30 cellular contexts compared by ENCODE assay signal in genomic region chr17:59069856-59070255, GRCh38.
"Had no signal": no experiment of that assay in that cellular context is flagged by ENCODE, and none has a peak within 500 bp of the region (broad histone marks: within the 10 kb centered on the region; RNA-seq: fewer than 3 reads in every experiment).

No MANE protein-coding gene starts in this region.

- H3K9me3 ChIP-seq: ascending aorta had no signal

- FAIRE-seq: bronchial epithelial cell, TTC549 had no signal

- H3K27ac ChIP-seq: ascending aorta, cardiac muscle cell, VCaP had no signal

- ATAC-seq: activated CD8-positive, alpha-beta T cell treated with anti-CD3 and anti-CD28 coated beads for 36 hours; activated naive CD8-positive, alpha-beta T cell treated with anti-CD3 and anti-CD28 coated beads, Interleukin-2, amount 50 U/mL, for 24 hours; activated T-cell treated with anti-CD3 and anti-CD28 coated beads, Interleukin-2, amount 50 U/mL, for 4 hours; activated T-cell treated with anti-CD3 and anti-CD28 coated beads, Interleukin-2, amount 50 U/mL, for 72 hours; activated T-helper 17 cell treated with anti-CD3 and anti-CD28 coated beads, Interleukin-2, amount 50 U/mL, for 72 hours had no signal

- H3K4me3 ChIP-seq: ascending aorta, cardiac muscle cell had no signal

- H3K4me1 ChIP-seq: ascending aorta had no signal

- H3K27me3 ChIP-seq: ascending aorta, cardiac muscle cell had no signal

- DNase-seq: activated B cell treated with CpG ODN at 0.5 μM for 24 hours; activated CD4-positive, alpha-beta memory T cell treated with anti-CD3 and anti-CD28 coated beads for 36 hours; activated CD4-positive, alpha-beta T cell treated with anti-CD3 and anti-CD28 coated beads for 4 hours; activated CD4-positive, alpha-beta T cell treated with anti-CD3 and anti-CD28 coated beads, Interleukin-2, amount 10 ng/mL, durations not matched to agents 24 days and 14 days; activated CD4-positive, alpha-beta T cell treated with anti-CD3 and anti-CD28 coated beads, Interleukin-2, amount 50 U/mL, for 1 hour; activated CD4-positive, alpha-beta T cell treated with anti-CD3 and anti-CD28 coated beads, Interleukin-2, amount 50 U/mL, for 4 hours; activated CD4-positive, CD25-positive, alpha-beta regulatory T cell treated with anti-CD3 and anti-CD28 coated beads, Interleukin-2, amount 50 U/mL, for 72 hours; activated CD8-positive, alpha-beta memory T cell treated with anti-CD3 and anti-CD28 coated beads, Interleukin-2, amount 50 U/mL, for 4 hours; activated CD8-positive, alpha-beta T cell treated with anti-CD3 and anti-CD28 coated beads for 36 hours; activated effector memory CD4-positive, alpha-beta T cell treated with anti-CD3 and anti-CD28 coated beads, Interleukin-2, amount 50 U/mL, for 16 hours; activated naive CD4-positive, alpha-beta T cell treated with anti-CD3 and anti-CD28 coated beads, Interleukin-2, amount 10 ng/mL, durations not matched to agents 7 days and 5 days; activated naive CD4-positive, alpha-beta T cell treated with Interleukin-2 at 50 U/mL for 16 hours; activated naive CD8-positive, alpha-beta T cell treated with anti-CD3 and anti-CD28 coated beads, Interleukin-2, amount 10 ng/mL, durations not matched to agents 7 days and 5 days; activated naive CD8-positive, alpha-beta T cell treated with anti-CD3 and anti-CD28 coated beads, Interleukin-2, amount 50 U/mL, for 24 hours; activated T-cell treated with anti-CD3 and anti-CD28 coated beads for 4 hours; activated T-cell treated with anti-CD3 and anti-CD28 coated beads, Interleukin-2, amount 50 U/mL, for 1 hour; activated T-cell treated with anti-CD3 and anti-CD28 coated beads, Interleukin-2, amount 50 U/mL, for 4 hours; activated T-cell treated with anti-CD3 and anti-CD28 coated beads, Interleukin-2, amount 50 U/mL, for 72 hours; amygdala; anterior cingulate cortex; caudate nucleus; cerebellar nuclear complex; T-helper 2 cell; T-helper 9 cell had no signal
